Comparison of ENCODE assay signal across 8 cellular contexts in the genomic region with DNA sequence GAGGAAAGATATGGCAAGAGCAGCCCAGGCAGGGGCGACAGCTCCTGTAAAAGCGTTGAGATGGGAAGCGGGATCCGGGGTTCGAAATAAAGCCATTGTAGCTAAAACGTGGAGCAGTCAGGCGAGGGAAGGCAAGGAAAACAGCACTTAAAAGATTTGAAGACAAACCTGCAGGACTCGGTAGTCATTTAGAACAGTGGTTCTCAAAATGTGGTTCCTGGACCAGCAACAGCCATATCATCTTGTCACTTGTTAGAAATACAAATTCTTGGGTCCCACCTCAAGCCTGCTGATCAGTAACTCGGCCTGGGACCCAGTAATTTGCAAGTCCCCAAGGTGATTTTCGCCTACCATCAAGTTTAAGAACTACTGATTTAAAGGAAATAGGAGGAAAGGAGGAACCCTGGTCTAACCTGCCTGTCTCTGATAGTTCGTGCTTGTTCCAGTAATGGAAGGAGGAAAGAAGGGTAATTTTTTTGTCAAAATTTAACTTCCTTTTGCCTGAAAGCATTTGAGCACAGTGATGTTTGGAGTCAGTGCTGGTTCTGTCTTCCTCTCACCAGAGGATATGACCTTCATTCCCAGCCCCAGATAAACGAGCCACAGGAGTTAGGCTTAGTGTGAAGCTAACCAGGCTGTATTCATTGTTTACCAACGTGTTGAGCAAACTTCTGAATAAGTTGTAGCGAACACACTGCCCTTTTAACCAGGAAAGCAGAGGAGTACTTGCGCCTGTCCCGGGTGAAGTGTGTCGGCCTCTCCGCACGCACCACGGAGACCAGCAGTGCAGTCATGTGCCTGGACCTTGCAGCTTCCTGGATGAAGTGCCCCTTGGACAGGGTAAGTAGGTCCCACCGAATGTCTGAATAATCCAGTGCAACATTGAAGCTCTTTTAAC. TPM values are rescaled to one million over a fixed set of nuclear protein-coding genes. Genes with fewer than 3 reads are reported as not detected.
DNase-seq lines count a peak whose midpoint lies in the region; ATAC-seq and TF ChIP-seq lines count a peak whose summit lies in the region.

No MANE protein-coding gene starts in this region.

- H3K27me3 ChIP-seq in Karpas-422 (ENCODE audit: low read length) (no peaks in the 10 kb centered on the region), dorsolateral prefrontal cortex (no peaks in the 10 kb centered on the region)

- ATAC-seq in HG03520 (IDR thresholded peaks at IDR 0.05; ENCODE audit: unreplicated experiment), result no peak

- H4K20me1 ChIP-seq in Karpas-422 (ENCODE audit: insufficient read depth, low read depth, low read length), result peaks cover 37% of the 10 kb centered on the region

- H3K27ac ChIP-seq in Karpas-422 (ENCODE audit: low read length) (peak overlapping the region; percentile 83), dorsolateral prefrontal cortex (peak overlapping the region in 27 of 59 donors; percentile 3 to 100 (median 54))

- peaks cover 26% of the 10 kb centered on the region for H3K36me3 ChIP-seq in Karpas-422 (ENCODE audit: insufficient read depth, low read length)

- H3K79me2 ChIP-seq in Karpas-422 (ENCODE audit: low read length), result peaks cover 67% of the 10 kb centered on the region

- H3K9ac ChIP-seq in Karpas-422 (ENCODE audit: low read length), result peak overlapping the region; percentile 82

- peak; percentile 50 for DNase-seq in CD1c-positive myeloid dendritic cell (ENCODE audit: extremely low spot score)
- DNase-seq in Karpas-422, result peak; percentile 80
- DNase-seq in dorsolateral prefrontal cortex, result no peak
- peak; percentile 22 for DNase-seq in myocyte (ENCODE audit: low read depth)
- no peak for DNase-seq in epidermal melanocyte (ENCODE audit: insufficient read length, low spot score)
- DNase-seq in H4 (ENCODE audit: low spot score), result no peak
- no peak for DNase-seq in SKM-1 (lab: John Stamatoyannopoulos, UW; ENCODE audit: unreplicated experiment)

- peaks cover 51% of the 10 kb centered on the region for H3K4me1 ChIP-seq in Karpas-422 (ENCODE audit: low read length)

- peak in 2 of 56 donors; percentile 0 to 4 for TF ChIP-seq CTCF in dorsolateral prefrontal cortex (IDR thresholded peaks at IDR 0.05 in 54 of 56, conservative IDR thresholded peaks at IDR 0.05 in 2 of 56; ENCODE audit: low read depth in 1 of 56, partially characterized antibody in 56 of 56)

- H3K9me3 ChIP-seq in Karpas-422 (ENCODE audit: low read length), result no peaks in the 10 kb centered on the region

- no peak overlapping the region for H2AFZ ChIP-seq in Karpas-422 (ENCODE audit: low read length)

- intact Hi-C loops in dorsolateral prefrontal cortex (cut with DNase I), result loop anchor here in 1 of 2 donors (2.0 to 10.0 kb wide), 2 partner anchors 114 to 140 kb away; a partner anchor contains a TSS

- peak overlapping the region; percentile 88 for H3K4me2 ChIP-seq in Karpas-422 (ENCODE audit: low read depth, low read length, poor library complexity, severe bottlenecking)

- H3K9me2 ChIP-seq in Karpas-422 (replicated peaks; ENCODE audit: insufficient read depth, low read length), result no peaks in the 10 kb centered on the region

- H3K4me3 ChIP-seq in Karpas-422 (ENCODE audit: low read length) (peak overlapping the region; percentile 82), dorsolateral prefrontal cortex (peak overlapping the region; percentile 64 to 100 (median 93))

RNA-seq across cellular contexts. Expression of a gene that starts 1.1 kb away (rescaled TPM):
- total RNA-seq in Karpas-422 (2014; rRNA removed; shearing (Covaris generic); ENCODE audit: low replicate concordance), result 24.4 and 38.0 TPM in 2 replicates
- total RNA-seq in dorsolateral prefrontal cortex (10 to 100 TPM in 8 of 120 experiments, 1 to 10 TPM in 112; 3.2 to 11.8 (median 7.2) TPM), myocyte (2.4 and 5.6 TPM in 2 replicates)
- polyA plus RNA-seq in myocyte (2012), result 2.1 TPM
- total RNA-seq in H4 (2014; rRNA removed; shearing (Covaris generic)), result 41.1 and 44.2 TPM in 2 replicates

RNA-seq across cellular contexts. Expression of a gene that starts 1.6 kb away (rescaled TPM):
- total RNA-seq in Karpas-422 (2014; rRNA removed; shearing (Covaris generic); ENCODE audit: low replicate concordance), result 47.5 and 91.1 TPM in 2 replicates
- 100 to 1,000 TPM in 99 of 120 experiments, 10 to 100 TPM in 21; 54.2 to 181 (median 128) TPM for total RNA-seq in dorsolateral prefrontal cortex
- 69.3 and 113 TPM in 2 replicates for total RNA-seq in myocyte
- polyA plus RNA-seq in myocyte (2012), result 37.8 TPM
- total RNA-seq in H4 (2014; rRNA removed; shearing (Covaris generic)), result 105 and 111 TPM in 2 replicates

RNA-seq across cellular contexts. Expression of a gene that starts 57.6 kb away (rescaled TPM):
- 0.72 and 1.3 TPM in 2 replicates for total RNA-seq in Karpas-422 (2014; rRNA removed; shearing (Covaris generic); ENCODE audit: low replicate concordance)
- 1 to 10 TPM in 98 of 120 experiments, under 1 TPM in 22; 0.24 to 6.4 (median 1.8) TPM for total RNA-seq in dorsolateral prefrontal cortex
- 0.16 and 0.51 TPM in 2 replicates for total RNA-seq in myocyte
- 0.20 TPM for polyA plus RNA-seq in myocyte (2012)
- total RNA-seq in H4 (2014; rRNA removed; shearing (Covaris generic)), result 0.14 TPM in 1 of 2 replicates, not detected in the other

Comparison
In these comparisons a context has a peak if more than half of its experiments do, and no peak if none do; other contexts are left out.
1. DNase-seq: peak in CD1c-positive myeloid dendritic cell (single experiment), Karpas-422 (single experiment) and myocyte (single experiment); none in dorsolateral prefrontal cortex (0 of 10), epidermal melanocyte (single experiment), H4 (single experiment) and SKM-1 (single experiment).